Comparison of ENCODE assay signal across 8 cellular contexts in genomic region chr6:138970856-138971425, GRCh38. TPM values are rescaled to one million over a fixed set of nuclear protein-coding genes. Genes with fewer than 3 reads are reported as not detected.
DNase-seq lines count a peak whose midpoint lies in the region; ATAC-seq and TF ChIP-seq lines count a peak whose summit lies in the region.

No MANE protein-coding gene starts in this region.

- intact Hi-C loops in HCT116 (cut with micrococcal nuclease), result no loop called here

- no peak for TF ChIP-seq RAD21 in HCT116 (IDR thresholded peaks at IDR 0.05; ENCODE audit: low read depth)

- H3K4me1 ChIP-seq in HCT116 (ENCODE audit: control insufficient read depth in 1 of 2, insufficient read depth in 2 of 2, low read length in 2 of 2), result peaks cover 3 to 49% of the 10 kb centered on the region in 2 experiments; a peak in 3 of 4 replicates

- H3K79me2 ChIP-seq in HCT116 (ENCODE audit: insufficient read depth, low read length), result peaks cover 100% of the 10 kb centered on the region

- TF ChIP-seq POLR2A in HCT116 (IDR thresholded peaks at IDR 0.05; ENCODE audit: borderline replicate concordance, extremely low read depth, insufficient read depth, insufficient read length), result no peak

- H3K9ac ChIP-seq in HCT116 (ENCODE audit: low read length), result no peak overlapping the region

- TF ChIP-seq CTCF in AG04450 (IDR thresholded peaks at IDR 0.05; ENCODE audit: low read depth, low read length) (no peak), HCT116 (IDR thresholded peaks at IDR 0.05 in 2 of 3, conservative IDR thresholded peaks at IDR 0.05 in 1 of 3; ENCODE audit: borderline replicate concordance in 1 of 3, insufficient read depth in 1 of 3, low read depth in 2 of 3, low read length in 2 of 3) (no peak)

- peaks cover 13% of the 10 kb centered on the region; the same call in 1 of the 2 replicates for H4K20me1 ChIP-seq in HCT116 (ENCODE audit: insufficient read depth)

- RAD21 ChIA-PET in HCT116 (lab: Charles Lee; ENCODE audit: low non-redundant PET in 1 of 2, low total read pairs in 2 of 2, uncharacterized antibody in 2 of 2, unreplicated experiment in 2 of 2), result no interaction called here

- DNase-seq in AG04450 (ENCODE audit: low read depth, low spot score) (peak; percentile 61), HCT116 (ENCODE audit: low read depth, low spot score) (peak; percentile 55), left lobe of liver (ENCODE audit: low spot score) (no peak), NCI-H510A (lab: John Stamatoyannopoulos, UW) (no peak), NCI-H1417 treated with DMSO at 0.1 percent for 48 hours (lab: John Stamatoyannopoulos, UW) (no peak), 8988T (no peak)

- peak; percentile 77 for ATAC-seq in HCT116
- ATAC-seq in left lobe of liver, result peak; percentile 45
- no peak for ATAC-seq in GM21529 (IDR thresholded peaks at IDR 0.05; ENCODE audit: unreplicated experiment)

- H3K27ac ChIP-seq in AG04450 (ENCODE audit: low read depth, low read length) (no peak overlapping the region), HCT116 (ENCODE audit: low read depth, low read length) (no peak overlapping the region), angular gyrus (ENCODE audit: low read depth, low read length) (peak overlapping the region; percentile 20)

- POLR2A ChIA-PET in AG04450 (lab: Yijun Ruan, JAX), result no interaction called here
- POLR2A ChIA-PET in HCT116 (lab: Charles Lee), result no interaction called here

- H3K9me3 ChIP-seq in AG04450 (ENCODE audit: control insufficient read depth, insufficient read depth, low read length), result no peaks in the 10 kb centered on the region
- no peaks in the 10 kb centered on the region for H3K9me3 ChIP-seq in HCT116 (ENCODE audit: control insufficient read depth in 1 of 2, insufficient read depth in 1 of 2, low read depth in 1 of 2, low read length in 2 of 2)

- H3K4me2 ChIP-seq in HCT116 (ENCODE audit: low read length), result peak overlapping the region; percentile 44

- H3K9me2 ChIP-seq in HCT116 (ENCODE audit: insufficient read depth), result no peaks in the 10 kb centered on the region

- no peaks in the 10 kb centered on the region for H3K36me3 ChIP-seq in HCT116 (ENCODE audit: control insufficient read depth in 1 of 2, insufficient read depth in 2 of 2, low read length in 2 of 2)

- H3K4me3 ChIP-seq in AG04450 (ENCODE audit: low read depth, low read length) (no peak overlapping the region), HCT116 (replicated peaks in 1 of 2; ENCODE audit: low read depth in 1 of 2, low read length in 2 of 2) (no peak overlapping the region)

- no peak overlapping the region for H2AFZ ChIP-seq in HCT116 (ENCODE audit: low read depth, low read length, poor library complexity, severe bottlenecking)

- CTCF ChIA-PET in AG04450 (lab: Charles Lee), result interaction anchor here (0.8 to 3.0 kb wide), 4 partner anchors 14 to 155 kb away, joined by 4 to 8 read pairs (median 6); partner anchors contain the start of gene REPS1
- CTCF ChIA-PET in HCT116 (lab: Charles Lee), result no interaction called here

- BruUV-seq in HCT116 (replicated peaks; lab: Mats Ljungman, UMichigan), result no TSS peak

- H3K27me3 ChIP-seq in AG04450 (ENCODE audit: control insufficient read depth, insufficient read depth, low read length) (no peaks in the 10 kb centered on the region), HCT116 (ENCODE audit: insufficient read depth, low read length) (no peaks in the 10 kb centered on the region)

TF ChIP-seq in HCT116, 20 proteins besides CTCF, POLR2A, EP300 and RAD21:
- TF ChIP-seq JUND (IDR thresholded peaks at IDR 0.05), result peak; percentile 61
- TF ChIP-seq MAX (IDR thresholded peaks at IDR 0.05), result peak; percentile 55
- peak; percentile 72 for TF ChIP-seq FOSL1 (IDR thresholded peaks at IDR 0.05; ENCODE audit: low read depth)
- no peak for TF ChIP-seq EZH2phosphoT487 (IDR thresholded peaks at IDR 0.05; ENCODE audit: borderline replicate concordance)
- TF ChIP-seq CEBPB (IDR thresholded peaks at IDR 0.05; ENCODE audit: low read depth), result peak; percentile 22; the same call in 1 of the 2 replicates
- no peak for TF ChIP-seq REST (IDR thresholded peaks at IDR 0.05; ENCODE audit: low read depth)
- TF ChIP-seq SIN3A (IDR thresholded peaks at IDR 0.05; ENCODE audit: low read depth), result peak; percentile 34; the same call in 1 of the 2 replicates

RNA-seq across cellular contexts. Expression of gene REPS1, which starts 17.1 kb away (rescaled TPM):
- 30.5 and 36.6 TPM in 2 replicates for polyA plus RNA-seq in AG04450 (2011; rRNA removed)
- polyA minus RNA-seq in AG04450 (2011; rRNA and poly(A)+ RNA removed), result 26.3 and 36.2 TPM in 2 replicates
- total RNA-seq in HCT116 (2021; ENCODE audit: unreplicated experiment) (52.7 TPM), left lobe of liver (49.4 TPM)
- polyA plus RNA-seq in HCT116 (2012), result 33.6 and 41.1 TPM in 2 replicates

RNA-seq across cellular contexts. Expression of gene ABRACL, which starts 57.6 kb away (rescaled TPM):
- polyA plus RNA-seq in AG04450 (2011; rRNA removed), result 40.4 and 56.4 TPM in 2 replicates
- polyA minus RNA-seq in AG04450 (2011; rRNA and poly(A)+ RNA removed), result 11.3 and 11.6 TPM in 2 replicates
- total RNA-seq in HCT116 (2021; ENCODE audit: unreplicated experiment) (47.4 TPM), left lobe of liver (49.8 TPM)
- 22.7 and 28.4 TPM in 2 replicates for polyA plus RNA-seq in HCT116 (2012)

Comparison
In these comparisons a context has a peak if more than half of its experiments do, and no peak if none do; other contexts are left out.
1. DNase-seq: peak in AG04450 (single experiment) and HCT116 (single experiment); none in left lobe of liver (single experiment), NCI-H510A (single experiment), NCI-H1417 treated with DMSO at 0.1 percent for 48 hours (single experiment) and 8988T (single experiment).